Comparison of ENCODE assay signal across 8 cellular contexts in the genomic region with DNA sequence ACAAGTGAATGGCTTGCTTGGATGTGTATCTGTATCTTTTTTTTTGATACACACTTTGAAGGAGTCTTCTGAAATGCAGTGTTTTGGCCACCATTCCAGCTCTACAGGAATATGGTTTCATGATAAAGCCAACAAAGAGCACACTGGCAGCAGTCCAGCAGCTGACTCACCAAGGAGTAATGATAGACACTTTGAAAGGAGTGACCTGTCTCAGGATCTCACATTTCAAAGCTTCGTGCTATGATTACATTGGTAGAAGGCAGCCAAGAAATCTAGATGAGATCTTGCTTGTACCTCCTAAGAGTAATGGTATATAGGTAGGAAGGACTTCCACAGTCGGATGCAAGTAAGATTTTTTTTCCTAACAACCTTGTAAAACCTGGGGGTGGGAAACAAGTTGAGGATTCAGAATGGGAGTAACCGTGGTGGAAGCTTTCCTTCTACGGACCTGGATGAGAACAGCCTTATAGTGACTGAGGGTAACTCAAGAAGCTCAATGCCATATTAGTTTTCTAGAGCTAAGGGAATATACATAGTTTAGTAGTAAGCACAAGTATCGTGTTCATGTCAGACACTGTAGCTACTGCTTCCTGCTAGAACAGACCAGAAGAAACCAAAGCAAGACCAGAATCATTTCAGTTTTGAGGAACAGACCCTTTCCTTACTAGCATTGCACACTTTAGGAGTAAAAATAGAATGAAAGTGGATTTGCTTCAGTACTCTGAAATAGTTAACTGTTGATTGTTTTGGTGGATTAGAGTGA. TPM values are rescaled to one million over a fixed set of nuclear protein-coding genes. Genes with fewer than 3 reads are reported as not detected.
DNase-seq lines count a peak whose midpoint lies in the region; ATAC-seq and TF ChIP-seq lines count a peak whose summit lies in the region.

No MANE protein-coding gene starts in this region.

- peak overlapping the region in 2 of 3 donors; percentile 4 to 14 for H3K4me3 ChIP-seq in skeletal muscle tissue (ENCODE audit: low read length in 3 of 3)

- H3K27me3 Mint-ChIP-seq in activated CD8-positive, alpha-beta T cell treated with anti-CD3 and anti-CD28 coated beads for 36 hours = no peaks in the 10 kb centered on the region
- no peaks in the 10 kb centered on the region for H3K27me3 Mint-ChIP-seq in activated CD8-positive, alpha-beta T cell treated with anti-CD3 and anti-CD28 coated beads, Interleukin-2, amount 10 ng/mL, durations not matched to agents 7 days and 5 days (ENCODE audit: low read depth)
- no peaks in the 10 kb centered on the region for H3K27me3 Mint-ChIP-seq in activated naive CD8-positive, alpha-beta T cell treated with anti-CD3 and anti-CD28 coated beads, Interleukin-2, amount 50 U/mL, for 24 hours

- CTCF ChIA-PET in activated CD8-positive, alpha-beta T cell treated with anti-CD3 and anti-CD28 coated beads for 36 hours (lab: Charles Lee) = interaction anchor here (1.0 to 1.4 kb wide), 4 partner anchors 10 to 218 kb away, joined by 3 to 4 read pairs (median 3); no protein-coding TSS in a partner anchor
- CTCF ChIA-PET in activated CD8-positive, alpha-beta T cell treated with anti-CD3 and anti-CD28 coated beads, Interleukin-2, amount 10 ng/mL, durations not matched to agents 7 days and 5 days (lab: Charles Lee) = interaction anchor here (0.5 kb wide), 1 partner anchor 76 kb away, joined by 4 read pairs; no protein-coding TSS in a partner anchor

- no peaks in the 10 kb centered on the region for H3K9me3 ChIP-seq in skeletal muscle tissue (ENCODE audit: control insufficient read depth in 3 of 3, low read length in 3 of 3)

- no peaks in the 10 kb centered on the region for H3K9me3 Mint-ChIP-seq in activated CD8-positive, alpha-beta T cell treated with anti-CD3 and anti-CD28 coated beads for 36 hours
- H3K9me3 Mint-ChIP-seq in activated CD8-positive, alpha-beta T cell treated with anti-CD3 and anti-CD28 coated beads, Interleukin-2, amount 10 ng/mL, durations not matched to agents 7 days and 5 days (ENCODE audit: insufficient read depth) = no peaks in the 10 kb centered on the region
- H3K9me3 Mint-ChIP-seq in activated naive CD8-positive, alpha-beta T cell treated with anti-CD3 and anti-CD28 coated beads, Interleukin-2, amount 50 U/mL, for 24 hours = no peaks in the 10 kb centered on the region

- no peak for TF ChIP-seq CTCF in activated CD8-positive, alpha-beta T cell treated with anti-CD3 and anti-CD28 coated beads for 36 hours (IDR thresholded peaks at IDR 0.05)

- no peaks in the 10 kb centered on the region for H3K27me3 ChIP-seq in skeletal muscle tissue (ENCODE audit: control insufficient read depth in 3 of 3, insufficient read depth in 3 of 3, low read length in 3 of 3)

- peak overlapping the region; percentile 55 for H3K27ac ChIP-seq in skeletal muscle tissue (ENCODE audit: low read depth, low read length)

- no peaks in the 10 kb centered on the region for H3K36me3 Mint-ChIP-seq in activated CD8-positive, alpha-beta T cell treated with anti-CD3 and anti-CD28 coated beads for 36 hours (ENCODE audit: low read depth)
- H3K36me3 Mint-ChIP-seq in activated CD8-positive, alpha-beta T cell treated with anti-CD3 and anti-CD28 coated beads, Interleukin-2, amount 10 ng/mL, durations not matched to agents 7 days and 5 days (ENCODE audit: low read depth) = no peaks in the 10 kb centered on the region
- no peaks in the 10 kb centered on the region for H3K36me3 Mint-ChIP-seq in activated naive CD8-positive, alpha-beta T cell treated with anti-CD3 and anti-CD28 coated beads, Interleukin-2, amount 50 U/mL, for 24 hours (ENCODE audit: low read depth)

- no peak overlapping the region for H3K27ac Mint-ChIP-seq in activated CD8-positive, alpha-beta T cell treated with anti-CD3 and anti-CD28 coated beads for 36 hours
- no peak overlapping the region for H3K27ac Mint-ChIP-seq in activated CD8-positive, alpha-beta T cell treated with anti-CD3 and anti-CD28 coated beads, Interleukin-2, amount 10 ng/mL, durations not matched to agents 7 days and 5 days
- H3K27ac Mint-ChIP-seq in activated naive CD8-positive, alpha-beta T cell treated with anti-CD3 and anti-CD28 coated beads, Interleukin-2, amount 50 U/mL, for 24 hours = no peak overlapping the region

- intact Hi-C loops in activated CD8-positive, alpha-beta T cell treated with anti-CD3 and anti-CD28 coated beads for 36 hours (cut with micrococcal nuclease) = no loop called here
- intact Hi-C loops in left ventricle myocardium superior (cut with micrococcal nuclease) = no loop called here

- no peaks in the 10 kb centered on the region for H3K36me3 ChIP-seq in skeletal muscle tissue (ENCODE audit: control insufficient read depth in 3 of 3, insufficient read depth in 3 of 3, low read length in 3 of 3)

- peak; percentile 45 for DNase-seq in activated CD8-positive, alpha-beta T cell treated with anti-CD3 and anti-CD28 coated beads for 36 hours
- DNase-seq in activated CD8-positive, alpha-beta T cell treated with anti-CD3 and anti-CD28 coated beads, Interleukin-2, amount 10 ng/mL, durations not matched to agents 7 days and 5 days = no peak
- DNase-seq in NCI-H2107 treated with DMSO at 0.1 percent for 48 hours (lab: John Stamatoyannopoulos, UW; ENCODE audit: unreplicated experiment) (peak; percentile 56), left ventricle myocardium superior (peak; percentile 86), occipital lobe (lab: John Stamatoyannopoulos, UW) (no peak)
- peak; percentile 18 for DNase-seq in activated naive CD8-positive, alpha-beta T cell treated with anti-CD3 and anti-CD28 coated beads, Interleukin-2, amount 50 U/mL, for 24 hours

- H3K4me1 Mint-ChIP-seq in activated CD8-positive, alpha-beta T cell treated with anti-CD3 and anti-CD28 coated beads for 36 hours (ENCODE audit: low read depth) = peaks cover 40% of the 10 kb centered on the region
- H3K4me1 Mint-ChIP-seq in activated CD8-positive, alpha-beta T cell treated with anti-CD3 and anti-CD28 coated beads, Interleukin-2, amount 10 ng/mL, durations not matched to agents 7 days and 5 days (ENCODE audit: low read depth) = no peaks in the 10 kb centered on the region
- peaks cover 44% of the 10 kb centered on the region for H3K4me1 Mint-ChIP-seq in activated naive CD8-positive, alpha-beta T cell treated with anti-CD3 and anti-CD28 coated beads, Interleukin-2, amount 50 U/mL, for 24 hours

- peaks cover 33 to 40% (median 34%) of the 10 kb centered on the region in 3 donors for H3K4me1 ChIP-seq in skeletal muscle tissue (ENCODE audit: control insufficient read depth in 3 of 3, insufficient read depth in 3 of 3, low read length in 3 of 3)

- ATAC-seq in activated CD8-positive, alpha-beta T cell treated with anti-CD3 and anti-CD28 coated beads for 36 hours = no peak
- no peak for ATAC-seq in activated CD8-positive, alpha-beta T cell treated with anti-CD3 and anti-CD28 coated beads, Interleukin-2, amount 10 ng/mL, durations not matched to agents 7 days and 5 days
- no peak for ATAC-seq in activated naive CD8-positive, alpha-beta T cell treated with anti-CD3 and anti-CD28 coated beads, Interleukin-2, amount 50 U/mL, for 24 hours
- ATAC-seq in left ventricle myocardium superior (peak; percentile 77), HG03457 (IDR thresholded peaks at IDR 0.05; ENCODE audit: unreplicated experiment) (no peak)

- H3K4me3 Mint-ChIP-seq in activated CD8-positive, alpha-beta T cell treated with anti-CD3 and anti-CD28 coated beads for 36 hours = no peak overlapping the region
- H3K4me3 Mint-ChIP-seq in activated CD8-positive, alpha-beta T cell treated with anti-CD3 and anti-CD28 coated beads, Interleukin-2, amount 10 ng/mL, durations not matched to agents 7 days and 5 days = no peak overlapping the region
- H3K4me3 Mint-ChIP-seq in activated naive CD8-positive, alpha-beta T cell treated with anti-CD3 and anti-CD28 coated beads, Interleukin-2, amount 50 U/mL, for 24 hours = no peak overlapping the region

- POLR2A ChIA-PET in activated CD8-positive, alpha-beta T cell treated with anti-CD3 and anti-CD28 coated beads for 36 hours (lab: Charles Lee) = interaction anchor here (0.6 kb wide), 1 partner anchor 1387 kb away, joined by 3 read pairs; no protein-coding TSS in a partner anchor
- POLR2A ChIA-PET in activated CD8-positive, alpha-beta T cell treated with anti-CD3 and anti-CD28 coated beads, Interleukin-2, amount 10 ng/mL, durations not matched to agents 7 days and 5 days (lab: Charles Lee) = no interaction called here

- H3K9ac ChIP-seq in skeletal muscle tissue (ENCODE audit: low read depth in 1 of 3, low read length in 3 of 3) = peak overlapping the region in 2 of 3 donors; percentile 40 to 44

RNA-seq across cellular contexts. Expression of gene MTMR3, which starts 25.0 kb away (rescaled TPM):
- 10 to 100 TPM; 19.5 to 21.3 TPM for total RNA-seq in activated CD8-positive, alpha-beta T cell treated with anti-CD3 and anti-CD28 coated beads for 36 hours
- total RNA-seq in activated CD8-positive, alpha-beta T cell treated with anti-CD3 and anti-CD28 coated beads, Interleukin-2, amount 10 ng/mL, durations not matched to agents 7 days and 5 days = 10 to 100 TPM; 21.1 to 26.0 TPM
- total RNA-seq in left ventricle myocardium superior = 23.6 TPM
- 38.6 TPM for total RNA-seq in skeletal muscle tissue
- total RNA-seq in occipital lobe = 72.7 TPM

Comparison
In these comparisons a context has a peak if more than half of its experiments do, and no peak if none do; other contexts are left out.
1. DNase-seq: peak in activated CD8-positive, alpha-beta T cell treated with anti-CD3 and anti-CD28 coated beads for 36 hours (single experiment), NCI-H2107 treated with DMSO at 0.1 percent for 48 hours (single experiment), activated naive CD8-positive, alpha-beta T cell treated with anti-CD3 and anti-CD28 coated beads, Interleukin-2, amount 50 U/mL, for 24 hours (single experiment) and left ventricle myocardium superior (single experiment); none in activated CD8-positive, alpha-beta T cell treated with anti-CD3 and anti-CD28 coated beads, Interleukin-2, amount 10 ng/mL, durations not matched to agents 7 days and 5 days (single experiment) and occipital lobe (single experiment).